8 cellular contexts compared by ENCODE assay signal in genomic region chr15:72271895-72272212, GRCh38. TPM values are rescaled to one million over a fixed set of nuclear protein-coding genes. Genes with fewer than 3 reads are reported as not detected.
DNase-seq lines count a peak whose midpoint lies in the region; ATAC-seq and TF ChIP-seq lines count a peak whose summit lies in the region.

No MANE protein-coding gene starts in this region.

- peaks cover 5% of the 10 kb centered on the region for H3K27me3 Mint-ChIP-seq in neural progenitor cell (ENCODE audit: insufficient read depth, low read depth)

- H3K4me3 Mint-ChIP-seq in neural progenitor cell, result peak overlapping the region; percentile 94

- ATAC-seq in SK-N-SH treated with all-trans-retinoic acid at 6 μM for 48 hours, result peak; percentile 13
- peak; percentile 1 for ATAC-seq in esophagus mucosa
- ATAC-seq in GM21737 (IDR thresholded peaks at IDR 0.05; ENCODE audit: unreplicated experiment), result no peak

- DNase-seq in D341Med (ENCODE audit: low spot score) (peak; percentile 63), HCEC 1CT (peak; percentile 17), neural progenitor cell (ENCODE audit: low spot score) (peak; percentile 57), NCI-H187 treated with DMSO at 0.1 percent for 48 hours (lab: John Stamatoyannopoulos, UW) (no peak), AML-193 (lab: John Stamatoyannopoulos, UW) (no peak)

- no peaks in the 10 kb centered on the region for H3K36me3 ChIP-seq in neural progenitor cell

- H3K27ac Mint-ChIP-seq in neural progenitor cell, result no peak overlapping the region

- H3K79me2 ChIP-seq in neural progenitor cell (ENCODE audit: low read depth), result peaks cover 21% of the 10 kb centered on the region

- H3K36me3 Mint-ChIP-seq in neural progenitor cell, result peaks cover 11% of the 10 kb centered on the region

- no peaks in the 10 kb centered on the region for H3K9me3 Mint-ChIP-seq in neural progenitor cell

- peak overlapping the region; percentile 96 for H3K4me2 ChIP-seq in neural progenitor cell

- H3K9me3 ChIP-seq in neural progenitor cell (ENCODE audit: low read depth), result no peaks in the 10 kb centered on the region

- H3F3A ChIP-seq in neural progenitor cell (ENCODE audit: low read depth), result peaks cover 14% of the 10 kb centered on the region

- peaks cover 8% of the 10 kb centered on the region for H4K20me1 ChIP-seq in neural progenitor cell (ENCODE audit: low read depth)

- H3K27ac ChIP-seq in neural progenitor cell, result no peak overlapping the region

- peaks cover 19% of the 10 kb centered on the region for H3K27me3 ChIP-seq in neural progenitor cell

- peaks cover 26% of the 10 kb centered on the region for H3K4me1 Mint-ChIP-seq in neural progenitor cell

- no peak for TF ChIP-seq CTCF in neural progenitor cell (IDR thresholded peaks at IDR 0.05)

- peak overlapping the region; percentile 28 for H2AFZ ChIP-seq in neural progenitor cell (replicated peaks)

- peak overlapping the region; percentile 97 for H3K4me3 ChIP-seq in neural progenitor cell

- peak overlapping the region; percentile 65 for H3K9ac ChIP-seq in neural progenitor cell

- peaks cover 9% of the 10 kb centered on the region for H3K4me1 ChIP-seq in neural progenitor cell

TF ChIP-seq in SK-N-SH treated with all-trans-retinoic acid at 6 μM for 48 hours, 23 proteins besides CTCF, POLR2A, EP300 and RAD21:
- no peak for TF ChIP-seq ESRRG (CRISPR knock-in tag; IDR thresholded peaks at IDR 0.05)
TF ChIP-seq in SK-N-SH treated with all-trans-retinoic acid at 6 μM for 48 hours: peak in this region for 0.

RNA-seq across cellular contexts. Expression of gene PARP6, which starts 0.5 kb away (rescaled TPM):
- 32.6 TPM for total RNA-seq in esophagus mucosa
- total RNA-seq in neural progenitor cell (ENCODE audit: low replicate concordance), result 34.3 and 38.6 TPM in 2 replicates

RNA-seq across cellular contexts. Expression of gene PKM, which starts 40.9 kb away (rescaled TPM):
- total RNA-seq in esophagus mucosa (1,103 TPM), neural progenitor cell (ENCODE audit: low replicate concordance) (1,033 and 1,163 TPM in 2 replicates)

RNA-seq across cellular contexts. Expression of gene CELF6, which starts 48.1 kb away (rescaled TPM):
- total RNA-seq in esophagus mucosa (not detected), neural progenitor cell (ENCODE audit: low replicate concordance) (0.19 and 0.95 TPM in 2 replicates)

Comparison
In these comparisons a context has a peak if more than half of its experiments do, and no peak if none do; other contexts are left out.
1. DNase-seq: peak in D341Med (single experiment), HCEC 1CT (single experiment) and neural progenitor cell (single experiment); none in NCI-H187 treated with DMSO at 0.1 percent for 48 hours (single experiment) and AML-193 (0 of 2).